In the genomic region with DNA sequence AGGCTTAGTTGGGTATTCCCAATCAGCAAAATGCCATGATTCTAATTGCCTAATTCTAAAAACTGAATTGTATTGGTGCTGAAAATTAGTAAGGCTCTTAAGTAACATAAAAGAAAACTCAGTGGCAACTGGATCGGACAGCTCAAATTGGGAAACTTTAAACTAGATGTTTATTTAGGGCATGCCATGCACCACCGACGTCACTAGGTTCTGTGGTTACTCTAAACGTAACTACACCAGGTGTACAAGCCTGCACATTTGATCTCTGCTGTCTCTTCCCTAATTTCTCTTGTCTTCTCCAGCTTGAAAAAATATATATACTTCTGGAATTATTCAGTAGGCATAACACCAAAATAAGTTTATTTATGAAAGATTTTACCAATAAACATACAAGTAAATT, we compare ENCODE assay signal across 24 cellular contexts.
"Had no signal": no experiment of that assay in that cellular context is flagged by ENCODE, and none has a peak within 500 bp of the region (broad histone marks: within the 10 kb centered on the region; RNA-seq: fewer than 3 reads in every experiment).

No MANE protein-coding gene starts in this region.

- H3K9ac ChIP-seq: SK-N-SH had no signal

- H3K27ac ChIP-seq: adrenal gland, body of pancreas, breast epithelium, SJSA1 had no signal

- H3K36me3 ChIP-seq: adrenal gland, breast epithelium, MG63, SJSA1 had no signal

- H3K27me3 ChIP-seq: adrenal gland, body of pancreas, breast epithelium, MG63, SJSA1 had no signal

- ATAC-seq: activated CD4-positive, alpha-beta T cell treated with anti-CD3 and anti-CD28 coated beads for 36 hours; activated CD4-positive, CD25-positive, alpha-beta regulatory T cell treated with anti-CD3 and anti-CD28 coated beads, Interleukin-2, amount 50 U/mL, for 24 hours; activated naive CD4-positive, alpha-beta T cell treated with anti-CD3 and anti-CD28 coated beads, Interleukin-2, amount 50 U/mL, for 72 hours; activated T-cell treated with anti-CD3 and anti-CD28 coated beads, Interleukin-2, amount 50 U/mL, for 4 hours; Panc1; WTC11 had no signal

- H3K9me3 ChIP-seq: adrenal gland, body of pancreas, breast epithelium, MG63, SJSA1, SK-N-SH had no signal

- H3K4me3 ChIP-seq: adrenal gland, body of pancreas, breast epithelium, MG63, SJSA1 had no signal

- H3K4me1 ChIP-seq: adrenal gland, body of pancreas, breast epithelium, SJSA1 had no signal

- DNase-seq: activated CD4-positive, alpha-beta memory T cell treated with anti-CD3 and anti-CD28 coated beads for 36 hours; activated CD4-positive, alpha-beta T cell treated with anti-CD3 and anti-CD28 coated beads for 36 hours; activated CD4-positive, alpha-beta T cell treated with anti-CD3 and anti-CD28 coated beads, Interleukin-2, amount 50 U/mL, for 1 hour; activated CD8-positive, alpha-beta memory T cell treated with anti-CD3 and anti-CD28 coated beads, Interleukin-2, amount 50 U/mL, for 4 hours; activated gamma-delta T cell treated with Interleukin-2 at 50 U/mL for 16 hours; activated naive CD4-positive, alpha-beta T cell treated with anti-CD3 and anti-CD28 coated beads for 36 hours; activated T-cell treated with anti-CD3 and anti-CD28 coated beads for 4 hours; activated T-cell treated with anti-CD3 and anti-CD28 coated beads, Interleukin-2, amount 50 U/mL, for 4 hours; adrenal gland; Kasumi-1; MG63; NCI-H1048; NCI-H1105 treated with DMSO at 0.1 percent for 48 hours; NCI-H2029 treated with DMSO at 0.1 percent for 48 hours; NCI-H2107; NCI-H510A; SK-N-SH had no signal
